In the genomic region with DNA sequence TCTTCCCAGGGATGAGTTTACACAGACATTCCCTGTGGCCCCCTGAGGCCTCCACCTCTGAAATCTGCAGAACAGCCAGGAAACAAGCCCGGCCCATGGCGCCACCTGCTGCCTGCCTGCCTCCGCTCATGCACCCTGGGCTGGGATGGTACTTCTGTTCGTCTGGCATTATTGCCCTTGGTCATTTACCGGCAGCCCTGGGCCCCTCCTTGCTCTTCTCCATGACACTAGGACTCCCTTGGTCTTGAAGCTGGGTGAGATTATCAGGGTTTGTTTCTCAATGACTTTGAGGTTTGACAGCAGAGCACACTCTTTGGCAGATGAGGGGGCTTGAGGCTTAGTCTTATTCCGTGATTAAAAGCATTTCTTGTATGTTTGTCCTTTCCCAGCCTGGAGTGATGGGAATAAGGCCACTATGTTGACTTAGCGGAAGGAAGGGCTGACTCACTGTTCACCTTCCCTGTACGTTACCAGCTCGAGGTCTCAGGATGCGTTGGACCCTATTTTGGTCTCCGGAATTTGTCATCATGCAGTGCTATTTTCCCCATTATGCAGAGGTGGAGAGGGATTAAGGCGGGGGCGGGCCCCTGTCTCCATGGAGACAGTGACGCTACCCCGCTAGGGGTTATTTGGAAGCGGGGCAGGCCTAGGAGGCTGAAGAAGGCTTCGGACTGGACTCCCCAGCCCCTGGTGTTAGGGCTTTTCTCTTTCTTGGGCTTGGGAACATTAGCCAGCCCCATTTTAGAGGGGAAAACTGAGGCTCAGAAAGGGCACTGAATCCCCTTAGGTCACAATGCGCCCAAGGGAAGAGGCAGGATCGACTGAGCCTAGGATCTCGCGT, we compare ENCODE assay signal across 8 cellular contexts. TPM values are rescaled to one million over a fixed set of nuclear protein-coding genes. Genes with fewer than 3 reads are reported as not detected.
A peak's percentile ranks its signal among the peaks of the same experiment; 100 is the strongest.
DNase-seq lines count a peak whose midpoint lies in the region; ATAC-seq and TF ChIP-seq lines count a peak whose summit lies in the region.

No MANE protein-coding gene starts in this region.

- peak; percentile 43 to 69 (median 53) for DNase-seq in CD4-positive, alpha-beta T cell
- peak; percentile 71 for DNase-seq in HT-29 (ENCODE audit: low spot score)
- DNase-seq in activated T-cell treated with anti-CD3 and anti-CD28 coated beads, Interleukin-2, amount 50 U/mL, for 48 hours: peak; percentile 80 to 84
- no peak for DNase-seq in esophagus squamous epithelium (lab: John Stamatoyannopoulos, UW)
- DNase-seq in stimulated activated CD8-positive, alpha-beta memory T cell treated with anti-CD3 and anti-CD28 coated beads, Interleukin-7, amount 100 ng/mL, for 4 hours (ENCODE audit: low read depth in 2 of 2): peak; percentile 27 to 38

- peak; percentile 44 for ATAC-seq in CD4-positive, alpha-beta T cell (ENCODE audit: poor library complexity)
- ATAC-seq in GM19455 (IDR thresholded peaks at IDR 0.05; ENCODE audit: unreplicated experiment): peak; percentile 33

- H2AFZ ChIP-seq in OCI-LY3 (ENCODE audit: low read depth, low read length): peak overlapping the region; percentile 84

- peaks cover 46% of the 10 kb centered on the region for H3K4me1 Mint-ChIP-seq in CD4-positive, alpha-beta T cell (ENCODE audit: low read depth)

- H3K27me3 Mint-ChIP-seq in CD4-positive, alpha-beta T cell: no peaks in the 10 kb centered on the region

- H3K36me3 ChIP-seq in OCI-LY3 (replicated peaks; ENCODE audit: low read depth, low read length) (peaks cover 22% of the 10 kb centered on the region), esophagus squamous epithelium (peaks cover 0 to 28% (median 0%) of the 10 kb centered on the region in 3 donors), muscle layer of duodenum (ENCODE audit: control insufficient read depth in 1 of 2, insufficient read depth in 2 of 2, low read length in 2 of 2) (peaks cover 11% of the 10 kb centered on the region in 2 donors)

- H3K79me2 ChIP-seq in OCI-LY3 (ENCODE audit: low read length): peaks cover 18% of the 10 kb centered on the region

- H3K27me3 ChIP-seq in CD4-positive, alpha-beta T cell (ENCODE audit: control insufficient read depth, insufficient read depth, low read length): no peaks in the 10 kb centered on the region
- no peaks in the 10 kb centered on the region for H3K27me3 ChIP-seq in OCI-LY3 (ENCODE audit: low read depth, low read length)
- H3K27me3 ChIP-seq in esophagus squamous epithelium: no peaks in the 10 kb centered on the region
- no peaks in the 10 kb centered on the region for H3K27me3 ChIP-seq in muscle layer of duodenum (ENCODE audit: low read depth, low read length)

- CTCF ChIA-PET in CD4-positive, alpha-beta T cell (lab: Charles Lee): interaction anchor here (0.8 to 2.2 kb wide), 6 partner anchors 13 to 244 kb away, joined by 3 to 6 read pairs (median 3); a partner anchor contains a TSS

- TF ChIP-seq POLR2A in esophagus squamous epithelium (IDR thresholded peaks at IDR 0.05): no peak

- H3K36me3 Mint-ChIP-seq in CD4-positive, alpha-beta T cell (ENCODE audit: low read depth): peaks cover 21% of the 10 kb centered on the region

- peak; percentile 63 for TF ChIP-seq CTCF in CD4-positive, alpha-beta T cell (IDR thresholded peaks at IDR 0.05)
- TF ChIP-seq CTCF in OCI-LY3 (IDR thresholded peaks at IDR 0.05; ENCODE audit: low read depth, low read length) (peak; percentile 82), esophagus squamous epithelium (IDR thresholded peaks at IDR 0.05) (peak in 5 of 6 experiments; percentile 38 to 60 (median 44))

- WGBS in esophagus squamous epithelium, 2 donors: 0% methylated on average over 7 to 20 of the region's 21 CpGs

- no peaks in the 10 kb centered on the region for H3K9me3 ChIP-seq in CD4-positive, alpha-beta T cell (ENCODE audit: control insufficient read depth, low read length)
- H3K9me3 ChIP-seq in OCI-LY3 (ENCODE audit: insufficient read depth, low read length) (no peaks in the 10 kb centered on the region), esophagus squamous epithelium (no peaks in the 10 kb centered on the region), muscle layer of duodenum (ENCODE audit: control insufficient read depth in 1 of 2, low read length in 2 of 2) (no peaks in the 10 kb centered on the region)

- H3K4me3 ChIP-seq in OCI-LY3 (ENCODE audit: low read length) (peak overlapping the region; percentile 88), esophagus squamous epithelium (peak overlapping the region; percentile 78 to 84 (median 82)), muscle layer of duodenum (ENCODE audit: low read depth in 1 of 2, low read length in 2 of 2) (peak overlapping the region; percentile 86 to 95)

- H3K9me3 Mint-ChIP-seq in CD4-positive, alpha-beta T cell: no peaks in the 10 kb centered on the region

- H3K9ac ChIP-seq in OCI-LY3 (ENCODE audit: low read length): peak overlapping the region; percentile 67

- intact Hi-C loops in CD4-positive, alpha-beta T cell (cut with DNase I, micrococcal nuclease): loop anchor here (1.0 to 5.0 kb wide), 4 partner anchors 46 to 316 kb away; a partner anchor contains a TSS
- intact Hi-C loops in esophagus squamous epithelium (cut with DNase I): no loop called here

- peak overlapping the region; percentile 97 for H3K27ac Mint-ChIP-seq in CD4-positive, alpha-beta T cell

- H4K20me1 ChIP-seq in OCI-LY3 (ENCODE audit: insufficient read depth, low read length): no peaks in the 10 kb centered on the region

- H3K4me2 ChIP-seq in OCI-LY3 (ENCODE audit: low read length): peak overlapping the region; percentile 97

- POLR2A ChIA-PET in CD4-positive, alpha-beta T cell (lab: Charles Lee): interaction anchor here (0.9 kb wide), 1 partner anchor 26 kb away, joined by 4 read pairs; no protein-coding TSS in a partner anchor

- H3K4me1 ChIP-seq in OCI-LY3 (ENCODE audit: low read length) (peaks cover 12% of the 10 kb centered on the region; the same call in 1 of the 2 replicates), esophagus squamous epithelium (peaks cover 10 to 29% (median 22%) of the 10 kb centered on the region in 3 donors), muscle layer of duodenum (ENCODE audit: control insufficient read depth in 1 of 2, insufficient read depth in 2 of 2, low read length in 2 of 2) (peaks cover 5 to 18% of the 10 kb centered on the region in 2 donors)

- H3K4me3 Mint-ChIP-seq in CD4-positive, alpha-beta T cell: peak overlapping the region; percentile 98

- peak overlapping the region; percentile 91 for H3K27ac ChIP-seq in CD4-positive, alpha-beta T cell (ENCODE audit: low read depth, low read length)
- H3K27ac ChIP-seq in OCI-LY3 (ENCODE audit: low read length) (0 out of 2 replicates have a peak overlapping the region, but pooled peaks have one; percentile 12), esophagus squamous epithelium (peak overlapping the region; percentile 85 to 94 (median 89)), muscle layer of duodenum (ENCODE audit: low read length) (peak overlapping the region; percentile 99)

RNA-seq across cellular contexts. Expression of a gene that starts 0.7 kb away (rescaled TPM):
- 10 to 100 TPM; 22.9 TPM for total RNA-seq in CD4-positive, alpha-beta T cell
- total RNA-seq in HT-29 (2014; rRNA removed; shearing (Covaris generic)): 34.8 and 41.2 TPM in 2 replicates
- total RNA-seq in esophagus squamous epithelium: 10 to 100 TPM; 15.5 to 38.1 (median 19.9) TPM

RNA-seq across cellular contexts. Expression of a gene that starts 58.6 kb away (rescaled TPM):
- 10 to 100 TPM; 29.1 to 33.9 TPM for total RNA-seq in CD4-positive, alpha-beta T cell
- 15.3 and 16.9 TPM in 2 replicates for total RNA-seq in HT-29 (2014; rRNA removed; shearing (Covaris generic))
- total RNA-seq in esophagus squamous epithelium: 10 to 100 TPM in 2 of 4 donors, 1 to 10 TPM in 2; 4.8 to 12.4 (median 9.5) TPM

Comparison
In these comparisons a context has a peak if more than half of its experiments do, and no peak if none do; other contexts are left out.
1. H3K27ac ChIP-seq: peak in every context shown above with its lines; median percentile 99 in muscle layer of duodenum; 91 in CD4-positive, alpha-beta T cell; 89 in esophagus squamous epithelium; 12 in OCI-LY3.